Comparison of ENCODE assay signal across 8 cellular contexts in genomic region chr6:106525111-106525884, GRCh38.
DNase-seq lines count a peak whose midpoint lies in the region; ATAC-seq and TF ChIP-seq lines count a peak whose summit lies in the region.

No MANE protein-coding gene starts in this region.

- TF ChIP-seq POLR2A in right lobe of liver (IDR thresholded peaks at IDR 0.05) = no peak
- no peak for TF ChIP-seq POLR2A in adrenal gland (IDR thresholded peaks at IDR 0.05)

- no peaks in the 10 kb centered on the region for H3K9me2 ChIP-seq in hepatocyte (replicated peaks; ENCODE audit: insufficient read depth)

- no peak for TF ChIP-seq CTCF in right lobe of liver (IDR thresholded peaks at IDR 0.05)
- no peak for TF ChIP-seq CTCF in adrenal gland (IDR thresholded peaks at IDR 0.05)
- TF ChIP-seq CTCF in hepatocyte (IDR thresholded peaks at IDR 0.05; ENCODE audit: poor library complexity) = no peak

- H3K9me3 ChIP-seq in right lobe of liver = no peaks in the 10 kb centered on the region
- H3K9me3 ChIP-seq in adrenal gland (replicated peaks in 1 of 3) = no peaks in the 10 kb centered on the region
- H3K9me3 ChIP-seq in hepatocyte (ENCODE audit: low read depth) = no peaks in the 10 kb centered on the region

- peak; percentile 42 for ATAC-seq in GM18867 (IDR thresholded peaks at IDR 0.05; ENCODE audit: unreplicated experiment)
- peak; percentile 43 for ATAC-seq in HG02763 (IDR thresholded peaks at IDR 0.05; ENCODE audit: unreplicated experiment)
- ATAC-seq in right lobe of liver = peak; percentile 59 to 83 (median 80)

- H4K20me1 ChIP-seq in hepatocyte (ENCODE audit: insufficient read depth, poor library complexity, severe bottlenecking) = no peaks in the 10 kb centered on the region

- no peak overlapping the region for H3K4me2 ChIP-seq in hepatocyte

- peaks cover 0 to 6% (median 2%) of the 10 kb centered on the region in 4 donors for H3K4me1 ChIP-seq in right lobe of liver
- H3K4me1 ChIP-seq in adrenal gland (replicated peaks in 1 of 2) = peaks cover 0 to 14% of the 10 kb centered on the region in 2 donors
- no peaks in the 10 kb centered on the region for H3K4me1 ChIP-seq in hepatocyte (ENCODE audit: insufficient read depth)

- 30% methylated on average over 7 of the region's 7 CpGs for WGBS in right lobe of liver (ENCODE audit: insufficient coverage, low coverage, low lambda C conversion rate, missing lambda C conversion rate)
- 26 to 40% (median 34%) methylated on average over 7 of the region's 7 CpGs for WGBS in adrenal gland, 4 donors
- 67% methylated on average over 7 of the region's 7 CpGs for WGBS in hepatocyte (ENCODE audit: low lambda C conversion rate, missing lambda C conversion rate)

- peak overlapping the region in 2 of 3 donors; percentile 9 to 37 for H3K27ac ChIP-seq in right lobe of liver
- no peak overlapping the region for H3K27ac ChIP-seq in adrenal gland
- no peak overlapping the region for H3K27ac ChIP-seq in hepatocyte

- H3K36me3 ChIP-seq in right lobe of liver (peaks cover 0 to 5% (median 0%) of the 10 kb centered on the region in 4 donors), adrenal gland (replicated peaks in 1 of 2) (no peaks in the 10 kb centered on the region), hepatocyte (replicated peaks; ENCODE audit: insufficient read depth, low read depth) (no peaks in the 10 kb centered on the region)

- H3K27me3 ChIP-seq in right lobe of liver = no peaks in the 10 kb centered on the region
- no peaks in the 10 kb centered on the region for H3K27me3 ChIP-seq in adrenal gland
- no peaks in the 10 kb centered on the region for H3K27me3 ChIP-seq in hepatocyte

- H3K79me2 ChIP-seq in hepatocyte = no peaks in the 10 kb centered on the region

- H2AFZ ChIP-seq in hepatocyte = no peak overlapping the region

- peak overlapping the region; percentile 1 to 30 (median 5) for H3K4me3 ChIP-seq in right lobe of liver
- H3K4me3 ChIP-seq in adrenal gland = peak overlapping the region in 1 of 4 donors; percentile 30
- H3K4me3 ChIP-seq in hepatocyte = no peak overlapping the region

- intact Hi-C loops in right lobe of liver (cut with DNase I) = no loop called here
- intact Hi-C loops in adrenal gland (cut with DNase I) = no loop called here

- DNase-seq in RPMI8226 (peak; percentile 57), right lobe of liver (no peak), adrenal gland (no peak), NCI-H2081 (lab: John Stamatoyannopoulos, UW) (no peak), OCI-M2 (lab: John Stamatoyannopoulos, UW; ENCODE audit: unreplicated experiment) (no peak), hepatocyte (ENCODE audit: low spot score) (no peak)

Comparison
In these comparisons a context has a peak if more than half of its experiments do, and no peak if none do; other contexts are left out.
1. H3K27ac ChIP-seq: peak in right lobe of liver (2 of 3); none in adrenal gland (0 of 5) and hepatocyte (single experiment).
2. Peak in every context shown above with its lines, with median percentiles within 50 percentile points of each other: ATAC-seq.